ENCODE assay signal across 20 cellular contexts in the genomic region with DNA sequence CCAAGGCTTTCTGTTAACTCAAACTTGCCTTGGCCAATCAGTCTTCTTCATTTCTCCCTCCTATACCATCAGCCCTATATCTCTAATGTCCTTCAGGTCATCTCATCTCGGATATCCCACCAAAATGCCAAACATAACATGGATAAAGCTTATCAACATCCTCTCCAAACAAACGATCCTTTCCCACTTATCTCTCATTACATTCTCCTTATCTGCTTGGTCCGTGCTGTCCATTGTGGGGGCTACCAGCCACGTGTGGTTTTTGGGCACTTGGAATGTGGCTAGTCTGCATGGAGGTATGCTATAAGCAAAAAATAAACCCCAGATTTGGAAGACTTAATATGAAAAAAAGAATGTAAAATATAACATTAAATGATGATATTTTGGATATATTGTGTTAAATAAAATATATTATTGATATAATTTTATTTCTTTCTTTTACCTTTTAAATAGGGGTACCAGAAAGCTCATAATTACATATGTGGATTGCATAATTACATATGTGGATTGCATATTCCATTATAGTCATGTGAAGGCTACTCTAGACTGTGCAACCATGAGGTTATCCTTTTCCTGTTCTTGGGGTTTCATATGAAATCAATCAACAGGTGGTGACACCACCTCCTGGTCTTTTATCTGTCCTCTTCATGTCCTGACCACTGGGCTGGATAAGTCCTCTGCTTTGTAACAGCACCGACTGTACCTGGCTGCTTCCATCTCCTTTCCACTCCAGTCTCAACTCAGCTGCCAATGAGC.
DNase-seq lines count a peak whose midpoint lies in the region; ATAC-seq and TF ChIP-seq lines count a peak whose summit lies in the region.
"Had no signal": no experiment of that assay in that cellular context is flagged by ENCODE, and none has a peak within 500 bp of the region (broad histone marks: within the 10 kb centered on the region; RNA-seq: fewer than 3 reads in every experiment).

No MANE protein-coding gene starts in this region.

- DNase-seq in activated CD8-positive, alpha-beta T cell treated with anti-CD3 and anti-CD28 coated beads, Interleukin-2, amount 10 ng/mL, durations not matched to agents 7 days and 5 days, result no peak
- DNase-seq in activated CD8-positive, alpha-beta T cell treated with anti-CD3 and anti-CD28 coated beads for 36 hours, result no peak
- DNase-seq in OCI-M1 (lab: John Stamatoyannopoulos, UW) (peak; percentile 42), foreskin melanocyte (no peak)
- DNase-seq in activated CD4-positive, alpha-beta T cell treated with anti-CD3 and anti-CD28 coated beads, Interleukin-2, amount 50 U/mL, for 4 hours, result no peak
- DNase-seq: activated CD4-positive, alpha-beta T cell treated with anti-CD3 and anti-CD28 coated beads for 48 hours; body of pancreas; effector memory CD4-positive, alpha-beta T cell; KG1; naive thymus-derived CD8-positive, alpha-beta T cell; NCI-H1092 treated with DMSO at 0.1 percent for 48 hours; NCI-H2107; NCI-H524 had no signal

- H3K4me3 Mint-ChIP-seq in activated CD8-positive, alpha-beta T cell treated with anti-CD3 and anti-CD28 coated beads, Interleukin-2, amount 10 ng/mL, durations not matched to agents 7 days and 5 days, result no peak overlapping the region
- no peak overlapping the region for H3K4me3 Mint-ChIP-seq in activated CD8-positive, alpha-beta T cell treated with anti-CD3 and anti-CD28 coated beads for 36 hours
- H3K4me3 Mint-ChIP-seq in stimulated activated memory B cell treated with anti-CD40 and anti-IgM and Interleukin-4, amounts not matched to agents 10 μg/mL and 1 μg/mL and 100 μg/mL, for 72 hours, result peak overlapping the region; percentile 7
- H3K4me3 Mint-ChIP-seq: naive thymus-derived CD8-positive, alpha-beta T cell; stimulated activated effector memory CD8-positive, alpha-beta T cell treated with anti-CD3 and anti-CD28 coated beads, Interleukin-12 subunit alpha, Interleukin-12 subunit beta, amount 100 ng/mL, for 72 hours had no signal

- H3K27ac Mint-ChIP-seq in activated CD8-positive, alpha-beta T cell treated with anti-CD3 and anti-CD28 coated beads, Interleukin-2, amount 10 ng/mL, durations not matched to agents 7 days and 5 days, result peak overlapping the region; percentile 71
- no peak overlapping the region for H3K27ac Mint-ChIP-seq in activated CD8-positive, alpha-beta T cell treated with anti-CD3 and anti-CD28 coated beads for 36 hours
- H3K27ac Mint-ChIP-seq in stimulated activated memory B cell treated with anti-CD40 and anti-IgM and Interleukin-4, amounts not matched to agents 10 μg/mL and 1 μg/mL and 100 μg/mL, for 72 hours, result peak overlapping the region; percentile 40
- H3K27ac Mint-ChIP-seq: activated T-helper 2 cell treated with anti-CD3 and anti-CD28 coated beads, Interferon-gamma antibody, Interleukin-2, Interleukin-4, amounts not matched to agents 10 μg/mL and 5 μg/mL and 100 μg/mL, durations not matched to agents 14 hours and 24 hours and 36 hours; naive thymus-derived CD8-positive, alpha-beta T cell; stimulated activated effector memory CD8-positive, alpha-beta T cell treated with anti-CD3 and anti-CD28 coated beads, Interleukin-12 subunit alpha, Interleukin-12 subunit beta, amount 100 ng/mL, for 72 hours had no signal

- H3K9me3 Mint-ChIP-seq in activated CD8-positive, alpha-beta T cell treated with anti-CD3 and anti-CD28 coated beads, Interleukin-2, amount 10 ng/mL, durations not matched to agents 7 days and 5 days (ENCODE audit: insufficient read depth), result peaks cover 11% of the 10 kb centered on the region
- peaks cover 7% of the 10 kb centered on the region for H3K9me3 Mint-ChIP-seq in activated CD8-positive, alpha-beta T cell treated with anti-CD3 and anti-CD28 coated beads for 36 hours
- H3K9me3 Mint-ChIP-seq in stimulated activated memory B cell treated with anti-CD40 and anti-IgM and Interleukin-4, amounts not matched to agents 10 μg/mL and 1 μg/mL and 100 μg/mL, for 72 hours, result no peaks in the 10 kb centered on the region
- H3K9me3 Mint-ChIP-seq: stimulated activated effector memory CD8-positive, alpha-beta T cell treated with anti-CD3 and anti-CD28 coated beads, Interleukin-12 subunit alpha, Interleukin-12 subunit beta, amount 100 ng/mL, for 72 hours had no signal

- TF ChIP-seq CTCF in activated CD8-positive, alpha-beta T cell treated with anti-CD3 and anti-CD28 coated beads for 36 hours (IDR thresholded peaks at IDR 0.05), result no peak

- H3K27me3 Mint-ChIP-seq in activated CD8-positive, alpha-beta T cell treated with anti-CD3 and anti-CD28 coated beads, Interleukin-2, amount 10 ng/mL, durations not matched to agents 7 days and 5 days (ENCODE audit: low read depth), result no peaks in the 10 kb centered on the region
- no peaks in the 10 kb centered on the region for H3K27me3 Mint-ChIP-seq in activated CD8-positive, alpha-beta T cell treated with anti-CD3 and anti-CD28 coated beads for 36 hours
- H3K27me3 Mint-ChIP-seq in stimulated activated memory B cell treated with anti-CD40 and anti-IgM and Interleukin-4, amounts not matched to agents 10 μg/mL and 1 μg/mL and 100 μg/mL, for 72 hours, result no peaks in the 10 kb centered on the region
- H3K27me3 Mint-ChIP-seq: naive thymus-derived CD8-positive, alpha-beta T cell had no signal

- peaks cover 19% of the 10 kb centered on the region for H3K4me1 Mint-ChIP-seq in activated CD8-positive, alpha-beta T cell treated with anti-CD3 and anti-CD28 coated beads, Interleukin-2, amount 10 ng/mL, durations not matched to agents 7 days and 5 days (ENCODE audit: low read depth)
- H3K4me1 Mint-ChIP-seq in activated CD8-positive, alpha-beta T cell treated with anti-CD3 and anti-CD28 coated beads for 36 hours (ENCODE audit: low read depth), result peaks cover 7% of the 10 kb centered on the region
- peaks cover 40% of the 10 kb centered on the region for H3K4me1 Mint-ChIP-seq in stimulated activated memory B cell treated with anti-CD40 and anti-IgM and Interleukin-4, amounts not matched to agents 10 μg/mL and 1 μg/mL and 100 μg/mL, for 72 hours

- POLR2A ChIA-PET in activated CD8-positive, alpha-beta T cell treated with anti-CD3 and anti-CD28 coated beads, Interleukin-2, amount 10 ng/mL, durations not matched to agents 7 days and 5 days (lab: Charles Lee), result interaction anchor here (0.6 kb wide), 1 partner anchor 17 kb away, joined by 3 read pairs; no protein-coding TSS in a partner anchor
- POLR2A ChIA-PET in activated CD8-positive, alpha-beta T cell treated with anti-CD3 and anti-CD28 coated beads for 36 hours (lab: Charles Lee), result no interaction called here

- H3K36me3 Mint-ChIP-seq in activated CD8-positive, alpha-beta T cell treated with anti-CD3 and anti-CD28 coated beads, Interleukin-2, amount 10 ng/mL, durations not matched to agents 7 days and 5 days (ENCODE audit: low read depth), result no peaks in the 10 kb centered on the region
- no peaks in the 10 kb centered on the region for H3K36me3 Mint-ChIP-seq in activated CD8-positive, alpha-beta T cell treated with anti-CD3 and anti-CD28 coated beads for 36 hours (ENCODE audit: low read depth)
- peaks cover 23% of the 10 kb centered on the region for H3K36me3 Mint-ChIP-seq in stimulated activated memory B cell treated with anti-CD40 and anti-IgM and Interleukin-4, amounts not matched to agents 10 μg/mL and 1 μg/mL and 100 μg/mL, for 72 hours
- H3K36me3 Mint-ChIP-seq: stimulated activated effector memory CD8-positive, alpha-beta T cell treated with anti-CD3 and anti-CD28 coated beads, Interleukin-12 subunit alpha, Interleukin-12 subunit beta, amount 100 ng/mL, for 72 hours had no signal

- intact Hi-C loops in activated CD8-positive, alpha-beta T cell treated with anti-CD3 and anti-CD28 coated beads for 36 hours (cut with micrococcal nuclease), result no loop called here

- ATAC-seq in activated CD8-positive, alpha-beta T cell treated with anti-CD3 and anti-CD28 coated beads, Interleukin-2, amount 10 ng/mL, durations not matched to agents 7 days and 5 days, result no peak
- ATAC-seq in activated CD8-positive, alpha-beta T cell treated with anti-CD3 and anti-CD28 coated beads for 36 hours, result no peak
- ATAC-seq in HG02678 (IDR thresholded peaks at IDR 0.05; ENCODE audit: unreplicated experiment), result peak; percentile 12
- no peak for ATAC-seq in stimulated activated memory B cell treated with anti-CD40 and anti-IgM and Interleukin-4, amounts not matched to agents 10 μg/mL and 1 μg/mL and 100 μg/mL, for 72 hours
- no peak for ATAC-seq in HG03460 (IDR thresholded peaks at IDR 0.05; ENCODE audit: unreplicated experiment)
- ATAC-seq: body of pancreas; gastroesophageal sphincter; naive thymus-derived CD8-positive, alpha-beta T cell; sciatic nerve; stimulated activated effector memory CD8-positive, alpha-beta T cell treated with anti-CD3 and anti-CD28 coated beads, Interleukin-12 subunit alpha, Interleukin-12 subunit beta, amount 100 ng/mL, for 72 hours had no signal

- CTCF ChIA-PET in activated CD8-positive, alpha-beta T cell treated with anti-CD3 and anti-CD28 coated beads, Interleukin-2, amount 10 ng/mL, durations not matched to agents 7 days and 5 days (lab: Charles Lee), result interaction anchor here (0.7 to 2.0 kb wide), 2 partner anchors 76 to 378 kb away, joined by 3 to 6 read pairs; no protein-coding TSS in a partner anchor
- CTCF ChIA-PET in activated CD8-positive, alpha-beta T cell treated with anti-CD3 and anti-CD28 coated beads for 36 hours (lab: Charles Lee), result interaction anchor here (0.9 kb wide), 1 partner anchor 10 kb away, joined by 3 read pairs; no protein-coding TSS in a partner anchor
